ENCODE assay signal across 10 cellular contexts in genomic region chr17:61809816-61810392, GRCh38. TPM values are rescaled to one million over a fixed set of nuclear protein-coding genes. Genes with fewer than 3 reads are reported as not detected.
DNase-seq lines count a peak whose midpoint lies in the region; ATAC-seq and TF ChIP-seq lines count a peak whose summit lies in the region.
"Had no signal": no experiment of that assay in that cellular context is flagged by ENCODE, and none has a peak within 500 bp of the region (broad histone marks: within the 10 kb centered on the region; RNA-seq: fewer than 3 reads in every experiment).

No MANE protein-coding gene starts in this region.

- H3K27me3 Mint-ChIP-seq in Calu3 (ENCODE audit: unreplicated experiment) = no peaks in the 10 kb centered on the region

- H3K4me3 Mint-ChIP-seq in Calu3 (ENCODE audit: low read depth, unreplicated experiment) = no peak overlapping the region

- no peak overlapping the region for H3K4me2 ChIP-seq in hepatocyte

- no peak for TF ChIP-seq POLR2A in lower leg skin (IDR thresholded peaks at IDR 0.05)

- TF ChIP-seq CTCF in RWPE1 (conservative IDR thresholded peaks at IDR 0.05; ENCODE audit: low read depth) = no peak
- TF ChIP-seq CTCF in hepatocyte (IDR thresholded peaks at IDR 0.05; ENCODE audit: poor library complexity) = no peak
- TF ChIP-seq CTCF in lower leg skin (IDR thresholded peaks at IDR 0.05) = no peak
- TF ChIP-seq CTCF in Calu3 (IDR thresholded peaks at IDR 0.05; ENCODE audit: unreplicated experiment) = no peak

- 65% methylated on average over 2 of the region's 2 CpGs for whole genome bisulfite sequencing in hepatocyte (ENCODE audit: low lambda C conversion rate, missing lambda C conversion rate)
- WGBS in lower leg skin, 2 donors = 60 to 67% methylated on average over 2 of the region's 2 CpGs

- no peak for ATAC-seq in GM21717 (IDR thresholded peaks at IDR 0.05; ENCODE audit: unreplicated experiment)
- ATAC-seq: Panc1 had no signal

- no peaks in the 10 kb centered on the region for H3K36me3 Mint-ChIP-seq in Calu3 (ENCODE audit: insufficient read depth, unreplicated experiment)

- no peaks in the 10 kb centered on the region for H3K9me3 ChIP-seq in hepatocyte (ENCODE audit: low read depth)

- no peaks in the 10 kb centered on the region for H4K20me1 ChIP-seq in hepatocyte (ENCODE audit: insufficient read depth, poor library complexity, severe bottlenecking)

- intact Hi-C loops in lower leg skin (cut with DNase I; ENCODE audit: low total_unique reads) = no loop called here
- intact Hi-C loops in Calu3 (cut with micrococcal nuclease; ENCODE audit: unreplicated experiment) = no loop called here

- no peaks in the 10 kb centered on the region for H3K9me2 ChIP-seq in hepatocyte (replicated peaks; ENCODE audit: insufficient read depth)

- no TSS peak for BruUV-seq in Calu3 (replicated peaks; lab: Mats Ljungman, UMichigan)

- peaks cover 6% of the 10 kb centered on the region for H3K4me1 Mint-ChIP-seq in Calu3 (ENCODE audit: low read depth, unreplicated experiment)

- H3K27me3 ChIP-seq in hepatocyte = no peaks in the 10 kb centered on the region

- no peaks in the 10 kb centered on the region for H3K79me2 ChIP-seq in hepatocyte

- H2AFZ ChIP-seq in hepatocyte = peak overlapping the region; percentile 21

- no peaks in the 10 kb centered on the region for H3K36me3 ChIP-seq in hepatocyte (replicated peaks; ENCODE audit: insufficient read depth, low read depth)

- H3K27ac Mint-ChIP-seq in Calu3 (ENCODE audit: unreplicated experiment) = no peak overlapping the region

- H3K4me3 ChIP-seq in hepatocyte (no peak overlapping the region), lower leg skin (ENCODE audit: low read depth, poor library complexity, severe bottlenecking) (no peak overlapping the region)

- peaks cover 7% of the 10 kb centered on the region for H3K4me1 ChIP-seq in hepatocyte (ENCODE audit: insufficient read depth)

- CTCF ChIA-PET in RWPE1 (lab: Yijun Ruan, JAX) = no interaction called here
- CTCF ChIA-PET in Calu3 (lab: Charles Lee) = no interaction called here

- DNase-seq in DMS53 treated with DMSO at 0.1 percent for 48 hours (lab: John Stamatoyannopoulos, UW; ENCODE audit: unreplicated experiment) = peak; percentile 27
- DNase-seq in NCI-H1092 treated with DMSO at 0.1 percent for 48 hours (lab: John Stamatoyannopoulos, UW) = peak; percentile 4
- DNase-seq in RWPE1 (ENCODE audit: low spot score) = peak; percentile 12
- no peak for DNase-seq in hepatocyte (ENCODE audit: low spot score)
- DNase-seq in lower leg skin (ENCODE audit: low spot score in 2 of 2) = no peak
- DNase-seq in Calu3 = no peak
- no peak for DNase-seq in anterior cingulate cortex (lab: John Stamatoyannopoulos, UW)
- DNase-seq: DMS79 treated with DMSO at 0.1 percent for 48 hours had no signal

- POLR2A ChIA-PET in RWPE1 (lab: Yijun Ruan, JAX; ENCODE audit: low non-redundant PET) = no interaction called here

- no peaks in the 10 kb centered on the region for H3K9me3 Mint-ChIP-seq in Calu3 (ENCODE audit: low read depth, unreplicated experiment)

- H3K27ac ChIP-seq in RWPE1 = no peak overlapping the region
- H3K27ac ChIP-seq in hepatocyte = peak overlapping the region; percentile 15

RNA-seq across cellular contexts. Expression of gene BRIP1, which starts 53.4 kb away (rescaled TPM):
- total RNA-seq in hepatocyte (4.0 and 7.5 TPM in 2 replicates), lower leg skin (1 to 10 TPM in 2 of 4 donors, under 1 TPM in 2; 0.80 to 2.4 (median 0.93) TPM), Calu3 (2022) (10.3 and 12.3 TPM in 2 replicates)
- 0.50 and 1.8 TPM in 2 replicates for polyA plus RNA-seq in hepatocyte

Comparison
In these comparisons a context has a peak if more than half of its experiments do, and no peak if none do; other contexts are left out.
1. DNase-seq: peak in DMS53 treated with DMSO at 0.1 percent for 48 hours (single experiment), NCI-H1092 treated with DMSO at 0.1 percent for 48 hours (single experiment) and RWPE1 (single experiment); none in hepatocyte (single experiment), lower leg skin (0 of 2), Calu3 (single experiment) and anterior cingulate cortex (0 of 58).